Comparison of ENCODE assay signal across 17 cellular contexts in the genomic region with DNA sequence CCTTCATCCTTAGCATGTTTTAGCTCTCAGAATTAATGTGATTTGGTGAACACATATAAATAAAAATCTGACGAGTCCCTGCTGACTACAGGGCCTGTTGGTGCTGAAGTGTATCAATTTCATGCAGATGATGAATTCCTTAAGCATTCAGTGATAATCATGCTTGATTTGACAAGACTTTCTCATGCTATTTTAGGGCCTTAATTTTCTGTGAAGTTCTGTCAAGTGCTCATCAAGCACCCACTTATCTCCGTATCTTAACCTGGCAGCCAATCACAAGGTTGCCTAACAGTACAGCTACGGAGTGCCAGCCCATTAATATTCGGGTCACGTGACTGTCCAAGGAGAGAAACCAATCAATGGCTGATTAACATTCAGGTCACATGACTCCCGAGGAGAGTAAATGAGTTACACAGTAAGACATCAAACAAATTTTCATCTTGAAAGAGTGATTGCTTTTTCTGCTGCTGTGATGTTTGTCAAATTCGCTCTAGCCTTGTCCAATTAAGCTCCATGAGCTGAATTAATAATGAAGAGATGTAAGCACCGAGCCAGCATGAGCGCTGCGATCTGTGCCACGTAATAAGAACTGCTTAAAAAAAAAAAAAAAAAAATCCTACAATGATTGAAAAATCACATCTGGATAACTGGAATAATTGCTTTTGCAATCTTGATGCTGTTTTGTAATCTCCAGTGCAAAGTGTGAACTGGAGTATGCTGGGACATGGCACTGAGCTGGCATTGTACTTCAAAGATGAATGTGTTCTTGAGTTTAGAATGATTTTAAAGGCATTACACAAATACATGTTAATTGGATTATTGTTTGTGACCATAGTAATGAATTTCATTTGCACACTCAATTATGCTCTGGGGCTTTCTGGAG.
DNase-seq lines count a peak whose midpoint lies in the region; ATAC-seq and TF ChIP-seq lines count a peak whose summit lies in the region.
"Had no signal": no experiment of that assay in that cellular context is flagged by ENCODE, and none has a peak within 500 bp of the region (broad histone marks: within the 10 kb centered on the region; RNA-seq: fewer than 3 reads in every experiment).

No MANE protein-coding gene starts in this region.

- 37% methylated on average over 11 of the region's 11 CpGs for WGBS in right lobe of liver (ENCODE audit: insufficient coverage, low coverage, low lambda C conversion rate, missing lambda C conversion rate)

- peak overlapping the region in 1 of 3 donors; percentile 33 for H3K4me3 ChIP-seq in right lobe of liver
- H3K4me3 ChIP-seq: SJCRH30 had no signal

- TF ChIP-seq CTCF in right lobe of liver (IDR thresholded peaks at IDR 0.05): no peak

- intact Hi-C loops in right lobe of liver (cut with DNase I): no loop called here
- intact Hi-C loops in sciatic nerve (cut with DNase I): no loop called here

- H3K4me1 ChIP-seq in right lobe of liver: peaks cover 0 to 32% (median 11%) of the 10 kb centered on the region in 4 donors

- peak; percentile 36 to 67 (median 38) for ATAC-seq in right lobe of liver
- ATAC-seq in sciatic nerve: no peak
- ATAC-seq in HG03442 (IDR thresholded peaks at IDR 0.05; ENCODE audit: unreplicated experiment): no peak
- ATAC-seq in GM18867 (IDR thresholded peaks at IDR 0.05; ENCODE audit: unreplicated experiment): no peak
- ATAC-seq: natural killer cell, T-helper 17 cell had no signal

- H3K27me3 ChIP-seq in right lobe of liver: no peaks in the 10 kb centered on the region
- H3K27me3 ChIP-seq: SJCRH30 had no signal

- DNase-seq in AG08395 (ENCODE audit: low spot score) (peak; percentile 15), NCI-H2171 treated with DMSO at 0.1 percent for 48 hours (lab: John Stamatoyannopoulos, UW) (peak; percentile 45), caudate nucleus (lab: John Stamatoyannopoulos, UW) (peak in 43 of 61 donors; percentile 2 to 93 (median 51)), right lobe of liver (no peak), sciatic nerve (ENCODE audit: low spot score) (no peak)
- DNase-seq in activated CD8-positive, alpha-beta memory T cell treated with anti-CD3 and anti-CD28 coated beads, Interleukin-2, amount 50 U/mL, for 4 hours: no peak
- DNase-seq: activated CD4-positive, alpha-beta T cell treated with anti-CD3 and anti-CD28 coated beads, Interleukin-2, amount 50 U/mL, for 48 hours; activated naive CD4-positive, alpha-beta T cell treated with Interleukin-2 at 50 U/mL for 16 hours; DMS153; immature natural killer cell; natural killer cell; NCI-H774; SJCRH30; stimulated activated CD4-positive, alpha-beta T cell treated with anti-CD3 and anti-CD28 coated beads, Interleukin-4, amount 100 ng/mL, for 4 hours; T-helper 17 cell had no signal

- no peaks in the 10 kb centered on the region for H3K36me3 ChIP-seq in right lobe of liver
- H3K36me3 ChIP-seq: SJCRH30 had no signal

- H3K27ac ChIP-seq in caudate nucleus (ENCODE audit: low read depth, low read length): no peak overlapping the region
- peak overlapping the region in 1 of 3 donors; percentile 47 for H3K27ac ChIP-seq in right lobe of liver

- no peak for TF ChIP-seq POLR2A in right lobe of liver (IDR thresholded peaks at IDR 0.05)

- H3K9me3 ChIP-seq in right lobe of liver: no peaks in the 10 kb centered on the region
- H3K9me3 ChIP-seq: SJCRH30 had no signal

Comparison
In these comparisons a context has a peak if more than half of its experiments do, and no peak if none do; other contexts are left out.
1. DNase-seq: peak in AG08395 (single experiment), NCI-H2171 treated with DMSO at 0.1 percent for 48 hours (single experiment) and caudate nucleus (43 of 61); none in right lobe of liver (0 of 3), sciatic nerve (single experiment) and activated CD8-positive, alpha-beta memory T cell treated with anti-CD3 and anti-CD28 coated beads, Interleukin-2, amount 50 U/mL, for 4 hours (single experiment).
2. ATAC-seq: peak in right lobe of liver (4 of 4); none in sciatic nerve (single experiment), HG03442 (single experiment) and GM18867 (single experiment).